1 cellular context compared by ENCODE assay signal in the genomic region with DNA sequence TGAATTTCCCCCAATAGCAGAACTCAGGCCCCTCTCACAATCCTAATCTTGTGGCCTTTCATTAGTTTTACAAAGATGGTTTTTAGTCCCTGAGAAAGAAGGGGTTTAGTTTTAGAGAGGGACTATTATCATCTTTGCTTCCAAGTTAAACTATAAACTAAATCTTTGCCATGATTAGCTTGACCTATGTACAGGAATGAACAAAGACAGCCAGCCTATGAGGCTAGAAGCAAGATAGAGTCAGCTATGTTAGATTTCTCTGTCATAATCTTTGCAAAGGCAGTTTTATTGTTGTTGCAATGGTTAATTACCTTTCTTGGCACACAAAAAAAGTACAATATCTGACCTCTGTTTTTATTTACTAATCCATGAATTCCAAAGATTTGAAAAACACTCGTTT.
TF ChIP-seq lines count a peak whose summit lies in the region.

No MANE protein-coding gene starts in this region.

TF ChIP-seq in HCT116, 20 proteins besides CTCF, POLR2A, EP300 and RAD21 (continued from another document):
- TF ChIP-seq, protein P1, sequence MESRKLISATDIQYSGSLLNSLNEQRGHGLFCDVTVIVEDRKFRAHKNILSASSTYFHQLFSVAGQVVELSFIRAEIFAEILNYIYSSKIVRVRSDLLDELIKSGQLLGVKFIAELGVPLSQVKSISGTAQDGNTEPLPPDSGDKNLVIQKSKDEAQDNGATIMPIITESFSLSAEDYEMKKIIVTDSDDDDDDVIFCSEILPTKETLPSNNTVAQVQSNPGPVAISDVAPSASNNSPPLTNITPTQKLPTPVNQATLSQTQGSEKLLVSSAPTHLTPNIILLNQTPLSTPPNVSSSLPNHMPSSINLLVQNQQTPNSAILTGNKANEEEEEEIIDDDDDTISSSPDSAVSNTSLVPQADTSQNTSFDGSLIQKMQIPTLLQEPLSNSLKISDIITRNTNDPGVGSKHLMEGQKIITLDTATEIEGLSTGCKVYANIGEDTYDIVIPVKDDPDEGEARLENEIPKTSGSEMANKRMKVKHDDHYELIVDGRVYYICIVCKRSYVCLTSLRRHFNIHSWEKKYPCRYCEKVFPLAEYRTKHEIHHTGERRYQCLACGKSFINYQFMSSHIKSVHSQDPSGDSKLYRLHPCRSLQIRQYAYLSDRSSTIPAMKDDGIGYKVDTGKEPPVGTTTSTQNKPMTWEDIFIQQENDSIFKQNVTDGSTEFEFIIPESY (IDR thresholded peaks at IDR 0.05; ENCODE audit: extremely low read depth, insufficient replicate concordance, low read length) = no peak
- TF ChIP-seq, protein P2, sequence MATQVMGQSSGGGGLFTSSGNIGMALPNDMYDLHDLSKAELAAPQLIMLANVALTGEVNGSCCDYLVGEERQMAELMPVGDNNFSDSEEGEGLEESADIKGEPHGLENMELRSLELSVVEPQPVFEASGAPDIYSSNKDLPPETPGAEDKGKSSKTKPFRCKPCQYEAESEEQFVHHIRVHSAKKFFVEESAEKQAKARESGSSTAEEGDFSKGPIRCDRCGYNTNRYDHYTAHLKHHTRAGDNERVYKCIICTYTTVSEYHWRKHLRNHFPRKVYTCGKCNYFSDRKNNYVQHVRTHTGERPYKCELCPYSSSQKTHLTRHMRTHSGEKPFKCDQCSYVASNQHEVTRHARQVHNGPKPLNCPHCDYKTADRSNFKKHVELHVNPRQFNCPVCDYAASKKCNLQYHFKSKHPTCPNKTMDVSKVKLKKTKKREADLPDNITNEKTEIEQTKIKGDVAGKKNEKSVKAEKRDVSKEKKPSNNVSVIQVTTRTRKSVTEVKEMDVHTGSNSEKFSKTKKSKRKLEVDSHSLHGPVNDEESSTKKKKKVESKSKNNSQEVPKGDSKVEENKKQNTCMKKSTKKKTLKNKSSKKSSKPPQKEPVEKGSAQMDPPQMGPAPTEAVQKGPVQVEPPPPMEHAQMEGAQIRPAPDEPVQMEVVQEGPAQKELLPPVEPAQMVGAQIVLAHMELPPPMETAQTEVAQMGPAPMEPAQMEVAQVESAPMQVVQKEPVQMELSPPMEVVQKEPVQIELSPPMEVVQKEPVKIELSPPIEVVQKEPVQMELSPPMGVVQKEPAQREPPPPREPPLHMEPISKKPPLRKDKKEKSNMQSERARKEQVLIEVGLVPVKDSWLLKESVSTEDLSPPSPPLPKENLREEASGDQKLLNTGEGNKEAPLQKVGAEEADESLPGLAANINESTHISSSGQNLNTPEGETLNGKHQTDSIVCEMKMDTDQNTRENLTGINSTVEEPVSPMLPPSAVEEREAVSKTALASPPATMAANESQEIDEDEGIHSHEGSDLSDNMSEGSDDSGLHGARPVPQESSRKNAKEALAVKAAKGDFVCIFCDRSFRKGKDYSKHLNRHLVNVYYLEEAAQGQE (IDR thresholded peaks at IDR 0.05; ENCODE audit: low read depth) = no peak
- no peak for TF ChIP-seq JUND (IDR thresholded peaks at IDR 0.05)
